28 cellular contexts compared by ENCODE assay signal in the genomic region with DNA sequence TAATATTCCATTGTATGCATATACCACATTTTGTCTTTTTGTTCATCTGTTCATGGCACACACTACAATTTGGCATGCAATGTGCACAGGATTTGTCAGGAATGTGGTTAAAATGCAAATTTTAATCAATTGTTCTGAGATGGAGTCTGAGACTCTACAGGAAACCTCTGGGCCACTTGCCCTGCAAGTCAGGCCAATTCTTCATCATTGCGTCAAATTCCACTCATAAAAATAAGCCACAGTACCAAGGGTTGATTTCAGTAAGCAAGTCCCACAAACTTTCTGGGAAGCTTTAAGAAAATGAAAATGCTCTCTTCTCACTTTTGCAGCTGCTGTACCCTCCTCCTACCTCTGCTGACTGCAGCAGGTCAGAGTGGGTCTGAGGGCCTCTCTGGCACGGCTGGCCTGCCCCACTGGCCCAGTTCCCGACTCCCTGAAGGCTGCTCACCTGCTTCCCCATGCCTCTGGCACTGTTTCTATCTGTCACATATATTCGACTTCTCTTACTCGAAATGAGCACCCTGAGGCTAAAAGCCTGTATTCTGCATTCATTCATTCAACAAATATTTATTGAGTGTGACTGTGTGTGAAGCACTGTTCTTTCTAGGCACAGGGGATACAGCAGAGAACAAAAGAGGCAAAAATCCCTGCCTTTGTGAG.
DNase-seq lines count a peak whose midpoint lies in the region; ATAC-seq and TF ChIP-seq lines count a peak whose summit lies in the region.
"Had no signal": no experiment of that assay in that cellular context is flagged by ENCODE, and none has a peak within 500 bp of the region (broad histone marks: within the 10 kb centered on the region; RNA-seq: fewer than 3 reads in every experiment).

No MANE protein-coding gene starts in this region.

- H3K27ac Mint-ChIP-seq in MCF 10A (ENCODE audit: low read depth, unreplicated experiment) = no peak overlapping the region
- H3K27ac Mint-ChIP-seq: nephron progenitor cell; stimulated activated naive CD8-positive, alpha-beta T cell treated with anti-CD3 and anti-CD28 coated beads, Interleukin-15, Interleukin-2, amounts not matched to agents 100 ng/mL and 50 ng/mL, for 24 hours had no signal

- TF ChIP-seq POLR2A in vagina (IDR thresholded peaks at IDR 0.05) = no peak

- no peaks in the 10 kb centered on the region for H3K27me3 Mint-ChIP-seq in MCF 10A (ENCODE audit: insufficient read depth, unreplicated experiment)
- H3K27me3 Mint-ChIP-seq: stimulated activated naive CD8-positive, alpha-beta T cell treated with anti-CD3 and anti-CD28 coated beads, Interleukin-15, Interleukin-2, amounts not matched to agents 100 ng/mL and 50 ng/mL, for 24 hours had no signal

- no peaks in the 10 kb centered on the region for H3K4me1 Mint-ChIP-seq in MCF 10A (ENCODE audit: insufficient read depth, unreplicated experiment)

- no peak overlapping the region for H3K4me3 Mint-ChIP-seq in MCF 10A (ENCODE audit: unreplicated experiment)
- H3K4me3 Mint-ChIP-seq: immature natural killer cell; nephron progenitor cell; stimulated activated naive CD8-positive, alpha-beta T cell treated with anti-CD3 and anti-CD28 coated beads, Interleukin-15, Interleukin-2, amounts not matched to agents 100 ng/mL and 50 ng/mL, for 24 hours; T-helper 1 cell treated with Interleukin-12 subunit alpha and Interleukin-12 subunit beta and Interleukin-4 antibody, amounts not matched to agents 30 μg/mL and 1 μg/mL, for 36 hours had no signal

- H2AFZ ChIP-seq in mammary epithelial cell (ENCODE audit: low read depth, low read length) = peak overlapping the region; percentile 63

- no peaks in the 10 kb centered on the region for H3K27me3 ChIP-seq in mammary epithelial cell (ENCODE audit: insufficient read depth, low read length)
- H3K27me3 ChIP-seq in vagina = no peaks in the 10 kb centered on the region
- H3K27me3 ChIP-seq: adrenal gland, BE2C, brain microvascular endothelial cell, foreskin keratinocyte, tibial artery had no signal

- WGBS in mammary epithelial cell (ENCODE audit: low coverage, missing lambda C conversion rate) = 22% methylated on average over 5 of the region's 5 CpGs

- H3K9me3 ChIP-seq in mammary epithelial cell (replicated peaks; ENCODE audit: insufficient read depth, low read length) (no peaks in the 10 kb centered on the region), vagina (no peaks in the 10 kb centered on the region)
- H3K9me3 ChIP-seq: A549, adrenal gland, BE2C, tibial artery had no signal

- no peaks in the 10 kb centered on the region for H3K36me3 Mint-ChIP-seq in MCF 10A (ENCODE audit: insufficient read depth, unreplicated experiment)
- H3K36me3 Mint-ChIP-seq: immature natural killer cell had no signal

- H4K20me1 ChIP-seq in mammary epithelial cell (ENCODE audit: insufficient read depth, low read length) = no peaks in the 10 kb centered on the region

- POLR2A ChIA-PET in MCF 10A (lab: Yijun Ruan, JAX) = interaction anchor here (0.7 kb wide), 1 partner anchor 16 kb away, joined by 3 read pairs; no protein-coding TSS in a partner anchor

- no peak overlapping the region for H3K9ac ChIP-seq in mammary epithelial cell (ENCODE audit: insufficient read depth, low read length)

- H3K4me1 ChIP-seq in mammary epithelial cell (ENCODE audit: insufficient read depth, low read length) (no peaks in the 10 kb centered on the region), vagina (no peaks in the 10 kb centered on the region)
- H3K4me1 ChIP-seq: A549, adrenal gland, BE2C, foreskin keratinocyte had no signal

- H3K27ac ChIP-seq in mammary epithelial cell (ENCODE audit: insufficient read depth, low read depth, low read length) (no peak overlapping the region), vagina (no peak overlapping the region)
- H3K27ac ChIP-seq: A549, adrenal gland, brain microvascular endothelial cell, foreskin keratinocyte, SK-N-MC, tibial artery had no signal

- no peak for DNase-seq in mammary epithelial cell
- DNase-seq in MCF 10A (ENCODE audit: unreplicated experiment) = no peak
- DNase-seq in NCI-H748 (lab: John Stamatoyannopoulos, UW; ENCODE audit: unreplicated experiment) = peak; percentile 48
- peak; percentile 48 for DNase-seq in islet precursor cell
- DNase-seq in vagina (ENCODE audit: extremely low spot score in 2 of 2) = peak; percentile 20 to 25
- DNase-seq in NCI-H526 treated with DMSO at 0.1 percent for 48 hours (lab: John Stamatoyannopoulos, UW) = no peak
- no peak for DNase-seq in AG08396 (ENCODE audit: low spot score)
- DNase-seq: activated CD4-positive, alpha-beta T cell treated with anti-CD3 and anti-CD28 coated beads for 4 hours; activated naive CD4-positive, alpha-beta T cell treated with Interleukin-2 at 50 U/mL for 16 hours; activated T-cell treated with anti-CD3 and anti-CD28 coated beads, Interleukin-2, amount 50 U/mL, for 48 hours; BE2C; brain microvascular endothelial cell; effector CD8-positive, alpha-beta T cell; erythroblast; foreskin keratinocyte; immature natural killer cell; NCI-H1048; NCI-H526; nephron progenitor cell; tibial artery had no signal

- dilution Hi-C loops in mammary epithelial cell (cut with HindIII; ENCODE audit: low sequenced_read_pairs) = no loop called here

- CTCF ChIA-PET in mammary epithelial cell (lab: Charles Lee; ENCODE audit: low non-redundant PET) (interaction anchor here (0.6 kb wide), 1 partner anchor 226 kb away, joined by 4 read pairs; no protein-coding TSS in a partner anchor), MCF 10A (lab: Yijun Ruan, JAX) (interaction anchor here (1.2 kb wide), 1 partner anchor 225 kb away, joined by 8 read pairs; no protein-coding TSS in a partner anchor)

- H3K79me2 ChIP-seq in mammary epithelial cell (ENCODE audit: insufficient read depth, low read length) = no peaks in the 10 kb centered on the region

- ATAC-seq in GM21737 (IDR thresholded peaks at IDR 0.05; ENCODE audit: unreplicated experiment) = no peak
- ATAC-seq: A549, foreskin keratinocyte, GM12878, HCT116 had no signal

- BruUV-seq in mammary epithelial cell (replicated peaks; lab: Mats Ljungman, UMichigan) (no TSS peak), MCF 10A (replicated peaks; lab: Mats Ljungman, UMichigan) (no TSS peak)

- in situ Hi-C loops in mammary epithelial cell (cut with MboI; ENCODE audit: low sequenced_read_pairs in 2 of 2) = no loop called here

- H3K4me2 ChIP-seq in mammary epithelial cell (ENCODE audit: insufficient read depth, low read depth, low read length) = no peak overlapping the region
- H3K4me2 ChIP-seq: A549 had no signal

- intact Hi-C loops in mammary epithelial cell (cut with micrococcal nuclease) = no loop called here
- intact Hi-C loops in MCF 10A (cut with micrococcal nuclease) = no loop called here
- intact Hi-C loops in vagina (cut with DNase I) = no loop called here

- H3K9me3 Mint-ChIP-seq in MCF 10A (ENCODE audit: unreplicated experiment) = no peaks in the 10 kb centered on the region
- H3K9me3 Mint-ChIP-seq: immature natural killer cell; nephron progenitor cell; stimulated activated naive CD8-positive, alpha-beta T cell treated with anti-CD3 and anti-CD28 coated beads, Interleukin-15, Interleukin-2, amounts not matched to agents 100 ng/mL and 50 ng/mL, for 24 hours; T-helper 1 cell treated with Interleukin-12 subunit alpha and Interleukin-12 subunit beta and Interleukin-4 antibody, amounts not matched to agents 30 μg/mL and 1 μg/mL, for 36 hours had no signal

- no peak overlapping the region for H3K4me3 ChIP-seq in mammary epithelial cell (replicated peaks in 1 of 3; ENCODE audit: insufficient read depth in 1 of 3, low read depth in 2 of 3, low read length in 3 of 3)
- H3K4me3 ChIP-seq in vagina = no peak overlapping the region
- H3K4me3 ChIP-seq: A549, adrenal gland, GM12878, SK-N-MC, tibial artery had no signal

- H3K36me3 ChIP-seq in mammary epithelial cell (ENCODE audit: insufficient read depth, low read length) = no peaks in the 10 kb centered on the region
- no peaks in the 10 kb centered on the region for H3K36me3 ChIP-seq in vagina
- H3K36me3 ChIP-seq: adrenal gland, BE2C, brain microvascular endothelial cell, tibial artery had no signal

- TF ChIP-seq CTCF in mammary epithelial cell (conservative IDR thresholded peaks at IDR 0.05 in 1 of 2, IDR thresholded peaks at IDR 0.05 in 1 of 2; ENCODE audit: extremely low read depth in 1 of 2, insufficient read depth in 1 of 2, low read depth in 1 of 2, low read length in 2 of 2) (no peak), MCF 10A (IDR thresholded peaks at IDR 0.05; ENCODE audit: unreplicated experiment) (no peak), vagina (IDR thresholded peaks at IDR 0.05) (no peak)

Comparison
In these comparisons a context has a peak if more than half of its experiments do, and no peak if none do; other contexts are left out.
1. DNase-seq: peak in NCI-H748 (single experiment), islet precursor cell (single experiment) and vagina (2 of 2); none in mammary epithelial cell (single experiment), MCF 10A (single experiment), NCI-H526 treated with DMSO at 0.1 percent for 48 hours (single experiment) and AG08396 (single experiment).